In genomic region chrX:3638280-3638873, GRCh38 we compare ENCODE assay signal across 8 cellular contexts.
DNase-seq lines count a peak whose midpoint lies in the region; ATAC-seq, FAIRE-seq and TF ChIP-seq lines count a peak whose summit lies in the region.

No MANE protein-coding gene starts in this region.

- TF ChIP-seq RAD21 in K562 (CRISPR knock-in tag; conservative IDR thresholded peaks at IDR 0.05 in 1 of 2, IDR thresholded peaks at IDR 0.05 in 1 of 2) = peak; percentile 59 to 67

- H3K79me2 ChIP-seq in K562 (ENCODE audit: control insufficient read depth, insufficient read depth, low read length) = no peaks in the 10 kb centered on the region
- H3K79me2 ChIP-seq in keratinocyte (ENCODE audit: control insufficient read depth, insufficient read depth, low read length) = no peaks in the 10 kb centered on the region

- POLR2A ChIA-PET in K562 (lab: Yijun Ruan, JAX) = no interaction called here

- CTCF ChIA-PET in K562 (lab: Yijun Ruan, JAX; ENCODE audit: low intra/inter-chr PET ratio) = no interaction called here

- TF ChIP-seq POLR2A in heart left ventricle (IDR thresholded peaks at IDR 0.05) = no peak
- TF ChIP-seq POLR2A in K562 (conservative IDR thresholded peaks at IDR 0.05) = no peak

- H3K36me3 ChIP-seq in heart left ventricle (peaks cover 0 to 11% (median 0%) of the 10 kb centered on the region in 9 donors), K562 (ENCODE audit: control insufficient read depth, insufficient read depth, low read length) (peaks cover 19% of the 10 kb centered on the region; the same call in 1 of the 3 replicates), keratinocyte (ENCODE audit: control insufficient read depth in 2 of 2, extremely low read depth in 1 of 2, insufficient read depth in 2 of 2, low read length in 2 of 2) (peaks cover 0 to 18% of the 10 kb centered on the region in 2 experiments)

- TF ChIP-seq CTCF in heart left ventricle (IDR thresholded peaks at IDR 0.05) (peak; percentile 32 to 65 (median 54)), K562 (IDR thresholded peaks at IDR 0.05 in 2 of 3, conservative IDR thresholded peaks at IDR 0.05 in 1 of 3; ENCODE audit: insufficient read depth in 2 of 3, low read depth in 1 of 3, low read length in 3 of 3) (peak; percentile 43 to 64 (median 62); a peak in 5 of 6 replicates), keratinocyte (optimal IDR thresholded peaks at IDR 0.05 in 1 of 3, IDR thresholded peaks at IDR 0.05 in 1 of 3, conservative IDR thresholded peaks at IDR 0.05 in 1 of 3; ENCODE audit: extremely low read depth in 1 of 3, insufficient read depth in 2 of 3, low read length in 3 of 3) (peak; percentile 53 to 83 (median 71))

- peaks cover 0 to 2% (median 0%) of the 10 kb centered on the region in 12 donors for H3K9me3 ChIP-seq in heart left ventricle
- no peaks in the 10 kb centered on the region for H3K9me3 ChIP-seq in K562 (replicated peaks; ENCODE audit: control insufficient read depth, insufficient read depth, low read depth, low read length)
- no peaks in the 10 kb centered on the region for H3K9me3 ChIP-seq in keratinocyte (ENCODE audit: control insufficient read depth, low read depth, low read length)

- no peak overlapping the region for H3K4me2 ChIP-seq in K562 (ENCODE audit: insufficient read depth, low read length)
- no peak overlapping the region for H3K4me2 ChIP-seq in keratinocyte (ENCODE audit: control insufficient read depth, extremely low read depth, insufficient read depth, low read depth, low read length)

- DNase-seq in heart left ventricle = peak in 3 of 5 donors; percentile 14 to 34 (median 17)
- DNase-seq in left ventricle myocardium superior = no peak
- peak; percentile 43 for DNase-seq in RPMI7951 (ENCODE audit: low read depth)
- DNase-seq in K562 (ENCODE audit: extremely low read depth in 1 of 4, low spot score in 3 of 4) = peak; percentile 52 to 62 (median 54)
- DNase-seq in keratinocyte (ENCODE audit: low read depth, low spot score) = no peak
- peak; percentile 52 for DNase-seq in stimulated activated CD8-positive, alpha-beta memory T cell treated with anti-CD3 and anti-CD28 coated beads, Interleukin-4, amount 100 ng/mL, for 48 hours
- DNase-seq in NCI-H187 (lab: John Stamatoyannopoulos, UW) = no peak

- in situ Hi-C loops in K562 (cut with MboI) = loop anchor here (10.0 to 25.0 kb wide), 2 partner anchors 404 to 751 kb away; no protein-coding TSS in a partner anchor

- H3K9me1 ChIP-seq in K562 (ENCODE audit: control insufficient read depth, insufficient read depth, low read length) (no peaks in the 10 kb centered on the region), keratinocyte (ENCODE audit: control insufficient read depth, extremely low read depth, insufficient read depth, low read length) (no peaks in the 10 kb centered on the region)

- no peak for TF ChIP-seq EP300 in K562 (IDR thresholded peaks at IDR 0.05; ENCODE audit: low read length)

- H3K27ac ChIP-seq in heart left ventricle (no peak overlapping the region), K562 (ENCODE audit: extremely low read depth, low read depth, low read length) (no peak overlapping the region), keratinocyte (ENCODE audit: control insufficient read depth, insufficient read depth, low read length) (no peak overlapping the region)

- H3K27me3 ChIP-seq in heart left ventricle (no peaks in the 10 kb centered on the region), K562 (ENCODE audit: control insufficient read depth in 2 of 2, insufficient read depth in 2 of 2, low read length in 2 of 2) (no peaks in the 10 kb centered on the region), keratinocyte (ENCODE audit: control insufficient read depth, extremely low read depth, insufficient read depth, low read length) (no peaks in the 10 kb centered on the region)

- dilution Hi-C loops in keratinocyte (cut with MboI; ENCODE audit: extremely low pct_ligation_motif_present, low sequenced_read_pairs) = no loop called here

- peak; percentile 75 for FAIRE-seq in K562 (lab: Jason Lieb, UNC)
- FAIRE-seq in keratinocyte (lab: Jason Lieb, UNC) = no peak

- H3K4me1 ChIP-seq in heart left ventricle (no peaks in the 10 kb centered on the region), K562 (replicated peaks in 1 of 2; ENCODE audit: control insufficient read depth in 2 of 2, insufficient read depth in 2 of 2, low read length in 2 of 2) (no peaks in the 10 kb centered on the region), keratinocyte (ENCODE audit: control insufficient read depth, extremely low read depth, insufficient read depth, low read length) (no peaks in the 10 kb centered on the region)

- intact Hi-C loops in heart left ventricle (cut with DNase I) (loop anchor here in 7 of 10 donors (2.0 to 10.0 kb wide), 5 partner anchors 521 to 606 kb away; no protein-coding TSS in a partner anchor), left ventricle myocardium superior (cut with micrococcal nuclease) (no loop called here), K562 (cut with micrococcal nuclease) (loop anchor here (2.0 to 5.0 kb wide), 3 partner anchors 521 to 748 kb away; no protein-coding TSS in a partner anchor)

- no peak overlapping the region for H2AFZ ChIP-seq in K562 (ENCODE audit: low read depth, low read length)
- H2AFZ ChIP-seq in keratinocyte (ENCODE audit: control insufficient read depth, low read length) = no peak overlapping the region

- no TSS peak for BruUV-seq in K562 (replicated peaks; lab: Mats Ljungman, UMichigan)

- ATAC-seq in heart left ventricle (no peak), left ventricle myocardium superior (no peak), HG03097 (IDR thresholded peaks at IDR 0.05; ENCODE audit: low FRiP score, unreplicated experiment) (peak; percentile 78), K562 (peak; percentile 83)

- H3K4me3 ChIP-seq in heart left ventricle = no peak overlapping the region
- no peak overlapping the region for H3K4me3 ChIP-seq in K562
- H3K4me3 ChIP-seq in keratinocyte (ENCODE audit: control insufficient read depth in 2 of 3, extremely low read depth in 1 of 3, insufficient read depth in 2 of 3, low read depth in 1 of 3, low read length in 3 of 3) = no peak overlapping the region

- H4K20me1 ChIP-seq in K562 (replicated peaks; ENCODE audit: control insufficient read depth, insufficient read depth, low read length) (no peaks in the 10 kb centered on the region), keratinocyte (ENCODE audit: control insufficient read depth, extremely low read depth, insufficient read depth, low read length) (no peaks in the 10 kb centered on the region)

- no peak overlapping the region for H3K9ac ChIP-seq in K562 (ENCODE audit: insufficient read depth in 1 of 2, low read depth in 2 of 2, low read length in 2 of 2)
- H3K9ac ChIP-seq in keratinocyte (ENCODE audit: control insufficient read depth, extremely low read depth, insufficient read depth, low read length) = no peak overlapping the region

- WGBS in heart left ventricle, 4 donors = 16 to 20% (median 16%) methylated on average over 6 of the region's 6 CpGs
- 14% methylated on average over 6 of the region's 6 CpGs for WGBS in K562 (ENCODE audit: insufficient coverage, low coverage, missing lambda C conversion rate)

TF ChIP-seq in K562, 482 proteins besides CTCF, POLR2A, EP300 and RAD21 (continues in another document):
- no peak for TF ChIP-seq BRD4 (IDR thresholded peaks at IDR 0.05)
- TF ChIP-seq ZNF316 (IDR thresholded peaks at IDR 0.05) = no peak
- no peak for TF ChIP-seq MYBL2 (IDR thresholded peaks at IDR 0.05; ENCODE audit: low read depth)
- no peak for TF ChIP-seq MYBL2 (CRISPR knock-in tag; IDR thresholded peaks at IDR 0.05; ENCODE audit: borderline replicate concordance)
- TF ChIP-seq ZNF511 (CRISPR knock-in tag; IDR thresholded peaks at IDR 0.05) = no peak
- TF ChIP-seq ZNF274 (IDR thresholded peaks at IDR 0.05; ENCODE audit: borderline replicate concordance, low read depth, low read length) = no peak
- no peak for TF ChIP-seq CCAR2 (IDR thresholded peaks at IDR 0.05; ENCODE audit: low read depth, low read length)
- 0 out of 2 replicates have a peak, but pooled peaks have one; percentile 31 for TF ChIP-seq DEAF1 (CRISPR knock-in tag; IDR thresholded peaks at IDR 0.05)
- TF ChIP-seq ARID1B (IDR thresholded peaks at IDR 0.05) = no peak
- TF ChIP-seq MAFK (IDR thresholded peaks at IDR 0.05; ENCODE audit: low read length) = no peak
- no peak for TF ChIP-seq ZNF224 (CRISPR knock-in tag; IDR thresholded peaks at IDR 0.05)
- 0 out of 2 replicates have a peak, but pooled peaks have one; percentile 44 for TF ChIP-seq SMC3 (conservative IDR thresholded peaks at IDR 0.05; ENCODE audit: insufficient read depth, low read depth, low read length)
- no peak for TF ChIP-seq ILF3 (IDR thresholded peaks at IDR 0.05; ENCODE audit: borderline replicate concordance)
- 0 out of 2 replicates have a peak, but pooled peaks have one; percentile 9 for TF ChIP-seq MEF2A (IDR thresholded peaks at IDR 0.05; ENCODE audit: control insufficient read depth, low read depth, low read length)
- no peak for TF ChIP-seq ZNF253 (CRISPR knock-in tag; conservative IDR thresholded peaks at IDR 0.05)
- TF ChIP-seq NUFIP1 (IDR thresholded peaks at IDR 0.05; ENCODE audit: partially characterized antibody) = no peak
- no peak for TF ChIP-seq HDAC1 (IDR thresholded peaks at IDR 0.05)
- TF ChIP-seq CHD2 (IDR thresholded peaks at IDR 0.05; ENCODE audit: low read depth, low read length) = no peak

Comparison
In these comparisons a context has a peak if more than half of its experiments do, and no peak if none do; other contexts are left out.
1. DNase-seq: peak in heart left ventricle (3 of 5), RPMI7951 (single experiment), K562 (4 of 4) and stimulated activated CD8-positive, alpha-beta memory T cell treated with anti-CD3 and anti-CD28 coated beads, Interleukin-4, amount 100 ng/mL, for 48 hours (single experiment); none in left ventricle myocardium superior (single experiment), keratinocyte (single experiment) and NCI-H187 (0 of 2).
2. ATAC-seq: peak in HG03097 (single experiment) and K562 (single experiment); none in heart left ventricle (0 of 4) and left ventricle myocardium superior (single experiment).
3. Peak in every context shown above with its lines, with median percentiles within 50 percentile points of each other: CTCF ChIP-seq.